ENCODE assay signal across 19 cellular contexts in genomic region chr12:98679611-98680005, GRCh38. TPM values are rescaled to one million over a fixed set of nuclear protein-coding genes. Genes with fewer than 3 reads are reported as not detected.
A peak's percentile ranks its signal among the peaks of the same experiment; 100 is the strongest.
DNase-seq lines count a peak whose midpoint lies in the region; TF ChIP-seq lines count a peak whose summit lies in the region.
"Had no signal": no experiment of that assay in that cellular context is flagged by ENCODE, and none has a peak within 500 bp of the region (broad histone marks: within the 10 kb centered on the region; RNA-seq: fewer than 3 reads in every experiment).

No MANE protein-coding gene starts in this region.

- H2BK5ac ChIP-seq in neuronal stem cell (ENCODE audit: low read length): no peak overlapping the region

- H2BK120ac ChIP-seq in neuronal stem cell (ENCODE audit: low read depth, low read length): no peak overlapping the region

- H2BK12ac ChIP-seq in neuronal stem cell (ENCODE audit: low read length): no peak overlapping the region

- peaks cover 2% of the 10 kb centered on the region for H3K79me1 ChIP-seq in neuronal stem cell (ENCODE audit: low read depth, low read length)

- TF ChIP-seq CTCF in colonic mucosa (IDR thresholded peaks at IDR 0.05) (no peak), mesothelial cell of epicardium (IDR thresholded peaks at IDR 0.05; ENCODE audit: unreplicated experiment) (no peak)

- no peaks in the 10 kb centered on the region for H3K9me3 Mint-ChIP-seq in mesothelial cell of epicardium
- H3K9me3 Mint-ChIP-seq: CD14-positive monocyte; CD4-positive, alpha-beta memory T cell; GM23338; HFFc6 had no signal

- no peak overlapping the region for H2AFZ ChIP-seq in neuronal stem cell (ENCODE audit: low read length)
- H2AFZ ChIP-seq: GM23338 had no signal

- H4K91ac ChIP-seq in neuronal stem cell (ENCODE audit: low read depth, low read length, poor library complexity): no peak overlapping the region

- H4K8ac ChIP-seq in neuronal stem cell (ENCODE audit: low read depth, low read length): no peak overlapping the region

- H3K4me3 ChIP-seq in colonic mucosa (no peak overlapping the region), neuronal stem cell (ENCODE audit: low read length in 2 of 2) (no peak overlapping the region)
- H3K4me3 ChIP-seq: BLaER1 treated with 17β-estradiol and CSF1 and Interleukin-3, amounts not matched to agents 10 nM and 100 nM; GM23338; HAP-1 had no signal

- peak overlapping the region; percentile 8 for H3K23ac ChIP-seq in neuronal stem cell (ENCODE audit: low read depth, low read length, poor library complexity)

- intact Hi-C loops in colonic mucosa (cut with DNase I): no loop called here

- peaks cover 31% of the 10 kb centered on the region for H3K36me3 Mint-ChIP-seq in mesothelial cell of epicardium

- H3K4me3 Mint-ChIP-seq in mesothelial cell of epicardium: no peak overlapping the region
- H3K4me3 Mint-ChIP-seq: B cell; CD14-positive monocyte; CD4-positive, alpha-beta memory T cell; GM23338; HFFc6 had no signal

- H3K4me1 ChIP-seq in colonic mucosa (no peaks in the 10 kb centered on the region), neuronal stem cell (ENCODE audit: control insufficient read depth in 2 of 2, insufficient read depth in 1 of 2, low read depth in 1 of 2, low read length in 2 of 2) (peaks cover 0 to 2% of the 10 kb centered on the region in 2 donors)
- H3K4me1 ChIP-seq: HAP-1 had no signal

- WGBS in neuronal stem cell (ENCODE audit: extremely low coverage in 2 of 2, insufficient read length in 2 of 2, insufficient replicate concordance in 1 of 2), 2 donors: no CpG with 5 or more reads among the region's 15 CpGs

- no peak overlapping the region for H3K27ac Mint-ChIP-seq in mesothelial cell of epicardium
- H3K27ac Mint-ChIP-seq: B cell; CD4-positive, alpha-beta memory T cell; GM23338; HFFc6 had no signal

- H2BK15ac ChIP-seq in neuronal stem cell (ENCODE audit: low read length): no peak overlapping the region

- H3K9ac ChIP-seq in colonic mucosa (ENCODE audit: low read depth in 2 of 2, low read length in 2 of 2) (no peak overlapping the region), neuronal stem cell (ENCODE audit: low read depth, low read length, poor library complexity) (peak overlapping the region; percentile 24)
- H3K9ac ChIP-seq: BLaER1 treated with 17β-estradiol and CSF1 and Interleukin-3, amounts not matched to agents 10 nM and 100 nM had no signal

- no peak overlapping the region for H3K18ac ChIP-seq in neuronal stem cell (ENCODE audit: low read length)

- no peak overlapping the region for H2AK5ac ChIP-seq in neuronal stem cell (ENCODE audit: low read depth, low read length)

- H3K27ac ChIP-seq in colonic mucosa (peak overlapping the region; percentile 34), neuronal stem cell (replicated peaks; ENCODE audit: low read length) (no peak overlapping the region)
- H3K27ac ChIP-seq: 22Rv1; BLaER1 treated with 17β-estradiol and CSF1 and Interleukin-3, amounts not matched to agents 10 nM and 100 nM had no signal

- no peaks in the 10 kb centered on the region for H3K27me3 ChIP-seq in colonic mucosa
- H3K27me3 ChIP-seq in neuronal stem cell (ENCODE audit: control insufficient read depth in 3 of 3, insufficient read depth in 3 of 3, low read depth in 1 of 3, low read length in 3 of 3): no peaks in the 10 kb centered on the region
- H3K27me3 ChIP-seq: BLaER1 treated with 17β-estradiol and CSF1 and Interleukin-3, amounts not matched to agents 10 nM and 100 nM had no signal

- H3K9me3 ChIP-seq in colonic mucosa: no peaks in the 10 kb centered on the region
- no peaks in the 10 kb centered on the region for H3K9me3 ChIP-seq in neuronal stem cell (replicated peaks in 1 of 2; ENCODE audit: control insufficient read depth in 2 of 2, insufficient read depth in 1 of 2, low read depth in 1 of 2, low read length in 2 of 2)
- H3K9me3 ChIP-seq: BLaER1 treated with 17β-estradiol and CSF1 and Interleukin-3, amounts not matched to agents 10 nM and 100 nM; HAP-1 had no signal

- H3K4ac ChIP-seq in neuronal stem cell (ENCODE audit: low read length): no peak overlapping the region

- no peaks in the 10 kb centered on the region for H3K4me1 Mint-ChIP-seq in mesothelial cell of epicardium
- H3K4me1 Mint-ChIP-seq: B cell, CD14-positive monocyte, GM23338 had no signal

- no peak overlapping the region for H3K4me2 ChIP-seq in neuronal stem cell (ENCODE audit: insufficient read depth, low read length, poor library complexity, severe bottlenecking)
- H3K4me2 ChIP-seq: BLaER1 treated with 17β-estradiol and CSF1 and Interleukin-3, amounts not matched to agents 10 nM and 100 nM; GM23338 had no signal

- no peaks in the 10 kb centered on the region for H3K27me3 Mint-ChIP-seq in mesothelial cell of epicardium (ENCODE audit: low read depth)
- H3K27me3 Mint-ChIP-seq: B cell; CD4-positive, alpha-beta memory T cell had no signal

- H3K14ac ChIP-seq in neuronal stem cell (ENCODE audit: low read length): no peak overlapping the region

- DNase-seq in activated effector memory CD4-positive, alpha-beta T cell treated with anti-CD3 and anti-CD28 coated beads, Interleukin-2, amount 50 U/mL, for 16 hours: peak; percentile 62
- DNase-seq in activated effector memory CD4-positive, alpha-beta T cell treated with Interleukin-2 at 50 U/mL for 16 hours: no peak
- DNase-seq in colonic mucosa (no peak), neuronal stem cell (ENCODE audit: low spot score) (no peak), mesothelial cell of epicardium (ENCODE audit: low spot score in 2 of 2, unreplicated experiment in 2 of 2) (no peak), NCI-H128 (lab: John Stamatoyannopoulos, UW; ENCODE audit: unreplicated experiment) (no peak)
- DNase-seq: Calu3; CD4-positive, alpha-beta memory T cell; COR-L47; DMS53; DMS79 treated with DMSO at 0.1 percent for 48 hours; GF-D8; HFFc6 had no signal

- H3K36me3 ChIP-seq in colonic mucosa (peaks cover 5% of the 10 kb centered on the region), neuronal stem cell (replicated peaks in 1 of 2; ENCODE audit: control insufficient read depth in 2 of 2, insufficient read depth in 2 of 2, low read length in 2 of 2) (peaks cover 17 to 97% of the 10 kb centered on the region in 2 donors)

RNA-seq across cellular contexts. Expression of gene APAF1, which starts 34.5 kb away (rescaled TPM):
- total RNA-seq in colonic mucosa: 10 to 100 TPM; 36.8 to 52.6 TPM
- polyA plus RNA-seq in neuronal stem cell (2013, experiment 1 of 2): 16.6 TPM
- polyA plus RNA-seq in neuronal stem cell (2013, experiment 2 of 2): 17.0 TPM
- total RNA-seq in mesothelial cell of epicardium: 25.9 to 29.9 TPM (median 29.2 TPM) in 3 replicates

RNA-seq across cellular contexts. Expression of gene IKBIP, which starts 35.0 kb away (rescaled TPM):
- total RNA-seq in colonic mucosa (1 to 10 TPM; 5.0 to 6.8 TPM), mesothelial cell of epicardium (18.2 to 21.0 TPM (median 19.4 TPM) in 3 replicates)
- polyA plus RNA-seq in neuronal stem cell (2013, experiment 1 of 2): 40.3 TPM
- polyA plus RNA-seq in neuronal stem cell (2013, experiment 2 of 2): 40.5 TPM
